Comparison of ENCODE assay signal across 1 cellular context in genomic region chr1:248841702-248842395, GRCh38.
TF ChIP-seq lines count a peak whose summit lies in the region.

No MANE protein-coding gene starts in this region.

TF ChIP-seq in K562, 482 proteins besides CTCF, POLR2A, EP300 and RAD21 (continued from another document and continues in another):
- no peak for TF ChIP-seq PRDM10 (IDR thresholded peaks at IDR 0.05; ENCODE audit: partially characterized antibody)
- TF ChIP-seq ZNF592 (IDR thresholded peaks at IDR 0.05) = no peak
- TF ChIP-seq ZNF121 (CRISPR knock-in tag; conservative IDR thresholded peaks at IDR 0.05) = no peak
- no peak for TF ChIP-seq FOS (IDR thresholded peaks at IDR 0.05; ENCODE audit: extremely low read depth, insufficient read length)
- no peak for TF ChIP-seq PYGO2 (tag; IDR thresholded peaks at IDR 0.05)
- no peak for TF ChIP-seq ZFPM2 (CRISPR knock-in tag; IDR thresholded peaks at IDR 0.05)
- TF ChIP-seq MAFF (IDR thresholded peaks at IDR 0.05; ENCODE audit: low read length) = no peak
- TF ChIP-seq ETV5 (CRISPR knock-in tag; IDR thresholded peaks at IDR 0.05; ENCODE audit: low read depth) = no peak
- TF ChIP-seq SMAD3 (CRISPR knock-in tag; conservative IDR thresholded peaks at IDR 0.05) = no peak
- TF ChIP-seq ARID3A (IDR thresholded peaks at IDR 0.05; ENCODE audit: borderline replicate concordance, low read depth, low read length) = peak; percentile 30; the same call in 1 of the 2 replicates
- no peak for TF ChIP-seq ZNF707 (CRISPR knock-in tag; conservative IDR thresholded peaks at IDR 0.05)
- 0 out of 2 replicates have a peak, but pooled peaks have one; percentile 30 for TF ChIP-seq CC2D1A (IDR thresholded peaks at IDR 0.05)
- TF ChIP-seq ZNF143 (CRISPR knock-in tag; IDR thresholded peaks at IDR 0.05) = no peak
- TF ChIP-seq ZBTB33 (CRISPR knock-in tag; IDR thresholded peaks at IDR 0.05) = peak; percentile 98
- TF ChIP-seq ZZZ3 (IDR thresholded peaks at IDR 0.05) = no peak
- no peak for TF ChIP-seq DPF2 (IDR thresholded peaks at IDR 0.05)
- TF ChIP-seq MGA (IDR thresholded peaks at IDR 0.05) = no peak
- TF ChIP-seq THRB (CRISPR knock-in tag; conservative IDR thresholded peaks at IDR 0.05) = no peak
- TF ChIP-seq SREBF2 (CRISPR knock-in tag; IDR thresholded peaks at IDR 0.05) = no peak
- no peak for TF ChIP-seq MLX (CRISPR knock-in tag; conservative IDR thresholded peaks at IDR 0.05)
- no peak for TF ChIP-seq ZNF785 (CRISPR knock-in tag; IDR thresholded peaks at IDR 0.05)
- TF ChIP-seq DEAF1 (CRISPR knock-in tag; IDR thresholded peaks at IDR 0.05) = peak; percentile 78
- no peak for TF ChIP-seq PRPF4 (IDR thresholded peaks at IDR 0.05; ENCODE audit: insufficient read depth, low read depth, low read length, poor library complexity, severe bottlenecking)
- no peak for TF ChIP-seq ZNF134 (CRISPR knock-in tag; conservative IDR thresholded peaks at IDR 0.05)
- no peak for TF ChIP-seq MTA1 (IDR thresholded peaks at IDR 0.05; ENCODE audit: borderline replicate concordance)
- TF ChIP-seq SMARCE1 (IDR thresholded peaks at IDR 0.05) = no peak
- peak; percentile 60; the same call in 1 of the 2 replicates for TF ChIP-seq SMC3 (conservative IDR thresholded peaks at IDR 0.05; ENCODE audit: insufficient read depth, low read depth, low read length)
